Comparison of ENCODE assay signal across 2 cellular contexts in the genomic region with DNA sequence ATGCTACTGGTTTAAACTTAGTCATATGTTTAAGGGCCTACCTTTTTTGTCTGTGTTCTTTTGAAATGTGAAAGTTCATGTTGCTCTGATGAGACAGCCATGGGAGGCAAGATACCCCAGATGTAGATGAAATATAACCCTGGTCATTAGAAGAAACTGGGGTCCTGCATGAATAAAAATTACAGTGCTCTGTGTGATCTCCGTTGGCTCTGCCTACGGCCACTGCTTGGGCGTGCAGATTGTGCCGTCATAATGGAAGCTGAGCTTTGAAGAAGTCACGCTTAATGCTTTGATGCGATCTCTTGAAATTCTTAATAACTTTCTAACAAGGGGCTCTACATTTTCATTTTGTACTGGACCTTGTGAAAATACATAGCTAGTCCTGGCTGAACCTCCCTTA.
TF ChIP-seq lines count a peak whose summit lies in the region.

A gene with protein sequence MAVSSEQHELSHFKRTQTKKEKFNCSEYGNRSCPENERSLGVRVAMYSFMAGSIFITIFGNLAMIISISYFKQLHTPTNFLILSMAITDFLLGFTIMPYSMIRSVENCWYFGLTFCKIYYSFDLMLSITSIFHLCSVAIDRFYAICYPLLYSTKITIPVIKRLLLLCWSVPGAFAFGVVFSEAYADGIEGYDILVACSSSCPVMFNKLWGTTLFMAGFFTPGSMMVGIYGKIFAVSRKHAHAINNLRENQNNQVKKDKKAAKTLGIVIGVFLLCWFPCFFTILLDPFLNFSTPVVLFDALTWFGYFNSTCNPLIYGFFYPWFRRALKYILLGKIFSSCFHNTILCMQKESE (minus strand): TSS at position 101 of the 400 bp plus-strand sequence. CDS start 0 bp downstream, at position 101.

TF ChIP-seq in GM23338, 12 proteins besides CTCF, POLR2A, EP300 and RAD21 (continues in another document):
- TF ChIP-seq NANOG (IDR thresholded peaks at IDR 0.05; ENCODE audit: borderline replicate concordance) (no peak), EZH2phosphoT487 (IDR thresholded peaks at IDR 0.05; ENCODE audit: unreplicated experiment) (no peak), ZNF331 (CRISPR knock-in tag; IDR thresholded peaks at IDR 0.05; ENCODE audit: low read depth) (no peak), CREB1 (CRISPR knock-in tag; IDR thresholded peaks at IDR 0.05; ENCODE audit: low read depth) (no peak), ZNF114 (CRISPR knock-in tag; IDR thresholded peaks at IDR 0.05) (no peak), STAT1 (IDR thresholded peaks at IDR 0.05; ENCODE audit: unreplicated experiment) (no peak)
- TF ChIP-seq, protein P1, sequence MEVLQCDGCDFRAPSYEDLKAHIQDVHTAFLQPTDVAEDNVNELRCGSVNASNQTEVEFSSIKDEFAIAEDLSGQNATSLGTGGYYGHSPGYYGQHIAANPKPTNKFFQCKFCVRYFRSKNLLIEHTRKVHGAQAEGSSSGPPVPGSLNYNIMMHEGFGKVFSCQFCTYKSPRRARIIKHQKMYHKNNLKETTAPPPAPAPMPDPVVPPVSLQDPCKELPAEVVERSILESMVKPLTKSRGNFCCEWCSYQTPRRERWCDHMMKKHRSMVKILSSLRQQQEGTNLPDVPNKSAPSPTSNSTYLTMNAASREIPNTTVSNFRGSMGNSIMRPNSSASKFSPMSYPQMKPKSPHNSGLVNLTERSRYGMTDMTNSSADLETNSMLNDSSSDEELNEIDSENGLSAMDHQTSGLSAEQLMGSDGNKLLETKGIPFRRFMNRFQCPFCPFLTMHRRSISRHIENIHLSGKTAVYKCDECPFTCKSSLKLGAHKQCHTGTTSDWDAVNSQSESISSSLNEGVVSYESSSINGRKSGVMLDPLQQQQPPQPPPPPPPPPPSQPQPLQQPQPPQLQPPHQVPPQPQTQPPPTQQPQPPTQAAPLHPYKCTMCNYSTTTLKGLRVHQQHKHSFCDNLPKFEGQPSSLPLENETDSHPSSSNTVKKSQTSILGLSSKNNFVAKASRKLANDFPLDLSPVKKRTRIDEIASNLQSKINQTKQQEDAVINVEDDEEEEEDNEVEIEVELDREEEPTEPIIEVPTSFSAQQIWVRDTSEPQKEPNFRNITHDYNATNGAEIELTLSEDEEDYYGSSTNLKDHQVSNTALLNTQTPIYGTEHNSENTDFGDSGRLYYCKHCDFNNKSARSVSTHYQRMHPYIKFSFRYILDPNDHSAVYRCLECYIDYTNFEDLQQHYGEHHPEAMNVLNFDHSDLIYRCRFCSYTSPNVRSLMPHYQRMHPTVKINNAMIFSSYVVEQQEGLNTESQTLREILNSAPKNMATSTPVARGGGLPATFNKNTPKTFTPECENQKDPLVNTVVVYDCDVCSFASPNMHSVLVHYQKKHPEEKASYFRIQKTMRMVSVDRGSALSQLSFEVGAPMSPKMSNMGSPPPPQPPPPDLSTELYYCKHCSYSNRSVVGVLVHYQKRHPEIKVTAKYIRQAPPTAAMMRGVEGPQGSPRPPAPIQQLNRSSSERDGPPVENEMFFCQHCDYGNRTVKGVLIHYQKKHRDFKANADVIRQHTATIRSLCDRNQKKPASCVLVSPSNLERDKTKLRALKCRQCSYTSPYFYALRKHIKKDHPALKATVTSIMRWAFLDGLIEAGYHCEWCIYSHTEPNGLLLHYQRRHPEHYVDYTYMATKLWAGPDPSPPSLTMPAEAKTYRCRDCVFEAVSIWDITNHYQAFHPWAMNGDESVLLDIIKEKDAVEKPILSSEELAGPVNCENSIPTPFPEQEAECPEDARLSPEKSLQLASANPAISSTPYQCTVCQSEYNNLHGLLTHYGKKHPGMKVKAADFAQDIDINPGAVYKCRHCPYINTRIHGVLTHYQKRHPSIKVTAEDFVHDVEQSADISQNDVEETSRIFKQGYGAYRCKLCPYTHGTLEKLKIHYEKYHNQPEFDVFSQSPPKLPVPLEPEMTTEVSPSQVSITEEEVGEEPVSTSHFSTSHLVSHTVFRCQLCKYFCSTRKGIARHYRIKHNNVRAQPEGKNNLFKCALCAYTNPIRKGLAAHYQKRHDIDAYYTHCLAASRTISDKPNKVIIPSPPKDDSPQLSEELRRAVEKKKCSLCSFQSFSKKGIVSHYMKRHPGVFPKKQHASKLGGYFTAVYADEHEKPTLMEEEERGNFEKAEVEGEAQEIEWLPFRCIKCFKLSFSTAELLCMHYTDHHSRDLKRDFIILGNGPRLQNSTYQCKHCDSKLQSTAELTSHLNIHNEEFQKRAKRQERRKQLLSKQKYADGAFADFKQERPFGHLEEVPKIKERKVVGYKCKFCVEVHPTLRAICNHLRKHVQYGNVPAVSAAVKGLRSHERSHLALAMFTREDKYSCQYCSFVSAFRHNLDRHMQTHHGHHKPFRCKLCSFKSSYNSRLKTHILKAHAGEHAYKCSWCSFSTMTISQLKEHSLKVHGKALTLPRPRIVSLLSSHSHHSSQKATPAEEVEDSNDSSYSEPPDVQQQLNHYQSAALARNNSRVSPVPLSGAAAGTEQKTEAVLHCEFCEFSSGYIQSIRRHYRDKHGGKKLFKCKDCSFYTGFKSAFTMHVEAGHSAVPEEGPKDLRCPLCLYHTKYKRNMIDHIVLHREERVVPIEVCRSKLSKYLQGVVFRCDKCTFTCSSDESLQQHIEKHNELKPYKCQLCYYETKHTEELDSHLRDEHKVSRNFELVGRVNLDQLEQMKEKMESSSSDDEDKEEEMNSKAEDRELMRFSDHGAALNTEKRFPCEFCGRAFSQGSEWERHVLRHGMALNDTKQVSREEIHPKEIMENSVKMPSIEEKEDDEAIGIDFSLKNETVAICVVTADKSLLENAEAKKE (CRISPR knock-in tag; IDR thresholded peaks at IDR 0.05): no peak
- TF ChIP-seq, protein P2, sequence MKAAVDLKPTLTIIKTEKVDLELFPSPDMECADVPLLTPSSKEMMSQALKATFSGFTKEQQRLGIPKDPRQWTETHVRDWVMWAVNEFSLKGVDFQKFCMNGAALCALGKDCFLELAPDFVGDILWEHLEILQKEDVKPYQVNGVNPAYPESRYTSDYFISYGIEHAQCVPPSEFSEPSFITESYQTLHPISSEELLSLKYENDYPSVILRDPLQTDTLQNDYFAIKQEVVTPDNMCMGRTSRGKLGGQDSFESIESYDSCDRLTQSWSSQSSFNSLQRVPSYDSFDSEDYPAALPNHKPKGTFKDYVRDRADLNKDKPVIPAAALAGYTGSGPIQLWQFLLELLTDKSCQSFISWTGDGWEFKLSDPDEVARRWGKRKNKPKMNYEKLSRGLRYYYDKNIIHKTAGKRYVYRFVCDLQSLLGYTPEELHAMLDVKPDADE (IDR thresholded peaks at IDR 0.05): no peak

TF ChIP-seq in H1, 55 proteins besides CTCF, POLR2A, EP300 and RAD21:
- TF ChIP-seq SRF (IDR thresholded peaks at IDR 0.05; ENCODE audit: low read depth, low read length) (no peak), SP4 (IDR thresholded peaks at IDR 0.05; ENCODE audit: low read length) (no peak), CEBPB (IDR thresholded peaks at IDR 0.05; ENCODE audit: low read depth, low read length) (no peak)
